Comparison of ENCODE assay signal across 25 cellular contexts in genomic region chr10:59856104-59856503, GRCh38.
"Had no signal": no experiment of that assay in that cellular context is flagged by ENCODE, and none has a peak within 500 bp of the region (broad histone marks: within the 10 kb centered on the region; RNA-seq: fewer than 3 reads in every experiment).

No MANE protein-coding gene starts in this region.

- H3K9me3 ChIP-seq: gastrocnemius medialis, left lung, ovary, psoas muscle, sigmoid colon, spleen, thoracic aorta, upper lobe of right lung, uterus had no signal

- H3K27me3 Mint-ChIP-seq: naive thymus-derived CD8-positive, alpha-beta T cell; stimulated activated naive B cell treated with anti-CD40 and anti-IgM and Interleukin-4, amounts not matched to agents 10 μg/mL and 1 μg/mL and 100 μg/mL, for 72 hours; stimulated activated naive CD8-positive, alpha-beta T cell treated with anti-CD3 and anti-CD28 coated beads, Interleukin-15, Interleukin-2, amounts not matched to agents 100 ng/mL and 50 ng/mL, for 24 hours had no signal

- H3K36me3 ChIP-seq: left lung, ovary, sigmoid colon, thoracic aorta, uterus had no signal

- H3K4me3 Mint-ChIP-seq: naive thymus-derived CD8-positive, alpha-beta T cell; stimulated activated naive B cell treated with anti-CD40 and anti-IgM and Interleukin-4, amounts not matched to agents 10 μg/mL and 1 μg/mL and 100 μg/mL, for 72 hours; stimulated activated naive CD8-positive, alpha-beta T cell treated with anti-CD3 and anti-CD28 coated beads, Interleukin-15, Interleukin-2, amounts not matched to agents 100 ng/mL and 50 ng/mL, for 24 hours had no signal

- H3K27me3 ChIP-seq: dorsolateral prefrontal cortex, gastrocnemius medialis, left lung, ovary, sigmoid colon, spleen, tibial nerve, upper lobe of right lung, uterus had no signal

- H3K4me1 ChIP-seq: uterus had no signal

- H3K4me3 ChIP-seq: dorsolateral prefrontal cortex, gastrocnemius medialis, left lung, ovary, psoas muscle, sigmoid colon, spleen, tibial nerve, upper lobe of right lung, uterus had no signal

- DNase-seq: dorsolateral prefrontal cortex; effector CD4-positive, alpha-beta T cell; foreskin fibroblast; gastrocnemius medialis; head of caudate nucleus; kidney; left lung; mesenchymal stem cell; midbrain; naive thymus-derived CD8-positive, alpha-beta T cell; occipital lobe; ovary; posterior cingulate gyrus; psoas muscle; right cardiac atrium; sigmoid colon; spleen; stimulated activated CD4-positive, alpha-beta T cell treated with anti-CD3 and anti-CD28 coated beads, Interleukin-4, amount 100 ng/mL, for 4 hours; stimulated activated naive B cell treated with anti-CD40 and anti-IgM and Interleukin-4, amounts not matched to agents 10 μg/mL and 1 μg/mL and 100 μg/mL, for 72 hours; upper lobe of right lung; uterus had no signal

- H3K27ac Mint-ChIP-seq: stimulated activated naive CD8-positive, alpha-beta T cell treated with anti-CD3 and anti-CD28 coated beads, Interleukin-15, Interleukin-2, amounts not matched to agents 100 ng/mL and 50 ng/mL, for 24 hours had no signal

- FAIRE-seq: colon, kidney had no signal

- H3K27ac ChIP-seq: gastrocnemius medialis, left lung, ovary, psoas muscle, sigmoid colon, spleen, tibial nerve, upper lobe of right lung had no signal

- ATAC-seq: gastrocnemius medialis; left lung; naive thymus-derived CD8-positive, alpha-beta T cell; psoas muscle; right cardiac atrium; stimulated activated naive B cell treated with anti-CD40 and anti-IgM and Interleukin-4, amounts not matched to agents 10 μg/mL and 1 μg/mL and 100 μg/mL, for 72 hours; upper lobe of right lung had no signal
